In genomic region chr7:103124429-103124979, GRCh38 we compare ENCODE assay signal across 24 cellular contexts.
"Had no signal": no experiment of that assay in that cellular context is flagged by ENCODE, and none has a peak within 500 bp of the region (broad histone marks: within the 10 kb centered on the region; RNA-seq: fewer than 3 reads in every experiment).

No MANE protein-coding gene starts in this region.

- H3K27ac ChIP-seq: body of pancreas, cardiac muscle cell, heart left ventricle, lower lobe of right lung, sigmoid colon, uterus had no signal

- H3K4me3 ChIP-seq: body of pancreas, cardiac muscle cell, heart left ventricle, lower lobe of right lung, sigmoid colon, uterus had no signal

- H3K27me3 Mint-ChIP-seq: activated naive CD4-positive, alpha-beta T cell treated with anti-CD3 and anti-CD28 coated beads, Interleukin-2, amount 50 U/mL, for 24 hours; naive thymus-derived CD4-positive, alpha-beta T cell; stimulated activated naive B cell treated with anti-CD40 and anti-IgM and Interleukin-4, amounts not matched to agents 10 μg/mL and 1 μg/mL and 100 μg/mL, for 72 hours had no signal

- ATAC-seq: activated CD8-positive, alpha-beta T cell treated with anti-CD3 and anti-CD28 coated beads, Interleukin-2, amount 10 ng/mL, durations not matched to agents 7 days and 5 days; body of pancreas; heart left ventricle; left lobe of liver; lower lobe of right lung; naive thymus-derived CD4-positive, alpha-beta T cell; stimulated activated naive B cell treated with anti-CD40 and anti-IgM and Interleukin-4, amounts not matched to agents 10 μg/mL and 1 μg/mL and 100 μg/mL, for 72 hours had no signal

- H3K27ac Mint-ChIP-seq: activated CD8-positive, alpha-beta T cell treated with anti-CD3 and anti-CD28 coated beads, Interleukin-2, amount 10 ng/mL, durations not matched to agents 7 days and 5 days; activated naive CD4-positive, alpha-beta T cell treated with anti-CD3 and anti-CD28 coated beads, Interleukin-2, amount 50 U/mL, for 24 hours; activated T-helper 1 cell treated with anti-CD3 and anti-CD28 coated beads, Interleukin-12 subunit alpha, Interleukin-12 subunit beta, Interleukin-2, Interleukin-4 antibody, amounts not matched to agents 30 ng/mL and 10 ng/mL and 1 ng/mL, durations not matched to agents 14 hours and 24 hours and 36 hours; naive thymus-derived CD4-positive, alpha-beta T cell; stimulated activated naive B cell treated with anti-CD40 and anti-IgM and Interleukin-4, amounts not matched to agents 10 μg/mL and 1 μg/mL and 100 μg/mL, for 72 hours had no signal

- H3K9me3 Mint-ChIP-seq: activated naive CD4-positive, alpha-beta T cell treated with anti-CD3 and anti-CD28 coated beads, Interleukin-2, amount 50 U/mL, for 24 hours; activated T-helper 1 cell treated with anti-CD3 and anti-CD28 coated beads, Interleukin-12 subunit alpha, Interleukin-12 subunit beta, Interleukin-2, Interleukin-4 antibody, amounts not matched to agents 30 ng/mL and 10 ng/mL and 1 ng/mL, durations not matched to agents 14 hours and 24 hours and 36 hours; naive thymus-derived CD4-positive, alpha-beta T cell; neural crest cell; stimulated activated naive B cell treated with anti-CD40 and anti-IgM and Interleukin-4, amounts not matched to agents 10 μg/mL and 1 μg/mL and 100 μg/mL, for 72 hours had no signal

- DNase-seq: activated CD4-positive, alpha-beta T cell treated with anti-CD3 and anti-CD28 coated beads for 1 hour; activated CD4-positive, alpha-beta T cell treated with anti-CD3 and anti-CD28 coated beads, Interleukin-2, amount 50 U/mL, for 1 hour; activated CD8-positive, alpha-beta T cell treated with anti-CD3 and anti-CD28 coated beads, Interleukin-2, amount 10 ng/mL, durations not matched to agents 7 days and 5 days; activated gamma-delta T cell treated with Interleukin-2 at 50 U/mL for 16 hours; anterior cingulate cortex; body of pancreas; effector CD8-positive, alpha-beta T cell; heart left ventricle; islet precursor cell; lower lobe of right lung; naive thymus-derived CD4-positive, alpha-beta T cell; occipital lobe; sigmoid colon; stimulated activated CD4-positive, alpha-beta T cell treated with anti-CD3 and anti-CD28 coated beads, Interleukin-2, amount 100 ng/mL, for 48 hours; stimulated activated CD8-positive, alpha-beta memory T cell treated with anti-CD3 and anti-CD28 coated beads, Interleukin-4, amount 100 ng/mL, for 48 hours; stimulated activated naive B cell treated with anti-CD40 and anti-IgM and Interleukin-4, amounts not matched to agents 10 μg/mL and 1 μg/mL and 100 μg/mL, for 72 hours; T-helper 9 cell; trophoblast cell; uterus had no signal

- H3K27me3 ChIP-seq: body of pancreas, cardiac muscle cell, heart left ventricle, sigmoid colon, uterus had no signal

- H3K4me1 Mint-ChIP-seq: stimulated activated naive B cell treated with anti-CD40 and anti-IgM and Interleukin-4, amounts not matched to agents 10 μg/mL and 1 μg/mL and 100 μg/mL, for 72 hours had no signal

- H3K4me3 Mint-ChIP-seq: activated CD8-positive, alpha-beta T cell treated with anti-CD3 and anti-CD28 coated beads, Interleukin-2, amount 10 ng/mL, durations not matched to agents 7 days and 5 days; activated naive CD4-positive, alpha-beta T cell treated with anti-CD3 and anti-CD28 coated beads, Interleukin-2, amount 50 U/mL, for 24 hours; activated T-helper 1 cell treated with anti-CD3 and anti-CD28 coated beads, Interleukin-12 subunit alpha, Interleukin-12 subunit beta, Interleukin-2, Interleukin-4 antibody, amounts not matched to agents 30 ng/mL and 10 ng/mL and 1 ng/mL, durations not matched to agents 14 hours and 24 hours and 36 hours; naive thymus-derived CD4-positive, alpha-beta T cell; neural crest cell; stimulated activated naive B cell treated with anti-CD40 and anti-IgM and Interleukin-4, amounts not matched to agents 10 μg/mL and 1 μg/mL and 100 μg/mL, for 72 hours had no signal
